ENCODE assay signal across 9 cellular contexts in the genomic region with DNA sequence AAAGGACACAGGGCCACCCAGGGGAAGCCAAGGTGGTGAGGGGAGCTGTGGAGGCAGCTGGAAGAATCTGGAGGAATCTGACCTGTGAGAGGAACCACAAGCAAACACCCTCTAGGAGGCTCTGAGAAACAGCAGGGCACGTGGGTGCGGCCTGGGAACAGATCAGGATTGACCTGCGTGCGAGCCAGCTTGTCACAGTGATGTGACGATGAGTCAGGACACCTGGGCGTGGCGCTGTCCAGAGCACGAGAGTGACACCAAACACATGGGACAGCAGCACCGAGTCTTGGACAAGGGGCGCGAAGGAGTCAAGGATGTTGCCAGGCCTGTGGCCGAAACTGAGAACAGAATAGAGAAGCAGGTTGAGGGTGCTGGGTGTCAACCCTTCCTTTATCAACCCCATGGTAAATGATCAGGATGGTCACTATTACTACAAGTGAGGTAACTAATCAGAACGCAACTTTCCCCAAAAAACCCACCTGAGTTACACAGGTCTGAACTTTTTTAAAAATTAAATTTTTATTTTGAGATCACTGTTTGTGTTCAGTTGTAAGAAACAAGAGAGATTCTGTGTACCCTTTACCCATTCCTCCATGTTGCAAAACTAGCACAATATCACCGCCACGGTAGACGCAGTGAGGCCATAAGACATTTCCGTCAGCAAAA. TPM values are rescaled to one million over a fixed set of nuclear protein-coding genes. Genes with fewer than 3 reads are reported as not detected.
DNase-seq lines count a peak whose midpoint lies in the region; ATAC-seq and TF ChIP-seq lines count a peak whose summit lies in the region.
"Had no signal": no experiment of that assay in that cellular context is flagged by ENCODE, and none has a peak within 500 bp of the region (broad histone marks: within the 10 kb centered on the region; RNA-seq: fewer than 3 reads in every experiment).

No MANE protein-coding gene starts in this region.

- peak overlapping the region; percentile 60 for H3K9ac ChIP-seq in endocrine pancreas (ENCODE audit: control insufficient read depth, insufficient read depth, low read length)

- no peaks in the 10 kb centered on the region for H3K27me3 Mint-ChIP-seq in type B pancreatic cell

- no peaks in the 10 kb centered on the region for H3K9me3 Mint-ChIP-seq in type B pancreatic cell

- H3K36me3 ChIP-seq in endocrine pancreas (ENCODE audit: control insufficient read depth, insufficient read depth, low read length), result no peaks in the 10 kb centered on the region

- no peak for TF ChIP-seq CTCF in type B pancreatic cell (conservative IDR thresholded peaks at IDR 0.05)

- ATAC-seq in GM19452 (IDR thresholded peaks at IDR 0.05; ENCODE audit: unreplicated experiment), result peak; percentile 65
- ATAC-seq in HG03457 (IDR thresholded peaks at IDR 0.05; ENCODE audit: unreplicated experiment), result peak; percentile 47

- DNase-seq in Daoy (ENCODE audit: low read depth), result peak; percentile 37
- DNase-seq in SW 1271 (lab: John Stamatoyannopoulos, UW), result peak; percentile 87 to 89
- DNase-seq in type B pancreatic cell (ENCODE audit: extremely low spot score, unreplicated experiment), result no peak
- DNase-seq in OCI-M2 (lab: John Stamatoyannopoulos, UW; ENCODE audit: unreplicated experiment), result no peak

- H3K4me3 ChIP-seq in endocrine pancreas (ENCODE audit: control insufficient read depth, insufficient read depth, low read length) (peak overlapping the region; percentile 42), mononuclear cell (ENCODE audit: low read length) (peak overlapping the region; percentile 82)

- H3K27me3 ChIP-seq in endocrine pancreas (ENCODE audit: control insufficient read depth, insufficient read depth, low read length), result no peaks in the 10 kb centered on the region
- no peaks in the 10 kb centered on the region for H3K27me3 ChIP-seq in mononuclear cell (ENCODE audit: insufficient read depth, low read length)

- H3K4me1 Mint-ChIP-seq in type B pancreatic cell (ENCODE audit: unreplicated experiment), result peaks cover 24% of the 10 kb centered on the region

- H3K36me3 Mint-ChIP-seq in type B pancreatic cell, result peaks cover 17% of the 10 kb centered on the region

- H3K9me3 ChIP-seq in endocrine pancreas (ENCODE audit: control insufficient read depth, low read length) (no peaks in the 10 kb centered on the region), mononuclear cell (ENCODE audit: low read depth, low read length) (no peaks in the 10 kb centered on the region)

- H3K4me1 ChIP-seq in endocrine pancreas (ENCODE audit: control insufficient read depth, insufficient read depth, low read length), result no peaks in the 10 kb centered on the region
- H3K4me1 ChIP-seq in mononuclear cell (ENCODE audit: insufficient read depth, low read length), result peaks cover 42% of the 10 kb centered on the region

- H3K4me3 Mint-ChIP-seq in type B pancreatic cell, result peak overlapping the region; percentile 96

- peak overlapping the region; percentile 99 for H3K27ac Mint-ChIP-seq in type B pancreatic cell

RNA-seq across cellular contexts. Expression of a gene that starts 0.6 kb away (rescaled TPM):
- 6.0 and 6.1 TPM in 2 replicates for total RNA-seq in Daoy (2014; rRNA removed; shearing (Covaris generic))
- total RNA-seq in mononuclear cell (14.8 TPM), type B pancreatic cell (ENCODE audit: low replicate concordance) (10.7 and 12.5 TPM in 2 replicates)

RNA-seq across cellular contexts. Expression of a gene that starts 25.3 kb away (rescaled TPM):
- 0.51 TPM in 1 of 2 replicates, not detected in the other for total RNA-seq in Daoy (2014; rRNA removed; shearing (Covaris generic))
- total RNA-seq in mononuclear cell, result 1.2 TPM
- 13.1 and 20.5 TPM in 2 replicates for total RNA-seq in type B pancreatic cell (ENCODE audit: low replicate concordance)

RNA-seq across cellular contexts. Expression of a gene that starts 54.7 kb away (rescaled TPM):
- total RNA-seq in Daoy (2014; rRNA removed; shearing (Covaris generic)), result not detected in 2 replicates
- total RNA-seq in mononuclear cell, result not detected
- total RNA-seq in type B pancreatic cell (ENCODE audit: low replicate concordance), result 0.19 TPM in 1 of 2 replicates, not detected in the other
- total RNA-seq: dermis microvascular lymphatic vessel endothelial cell had no signal

Comparison
In these comparisons a context has a peak if more than half of its experiments do, and no peak if none do; other contexts are left out.
1. DNase-seq: peak in Daoy (single experiment) and SW 1271 (2 of 2); none in type B pancreatic cell (single experiment) and OCI-M2 (single experiment).